1 cellular context compared by ENCODE assay signal in genomic region chrX:110211340-110211739, GRCh38.
TF ChIP-seq lines count a peak whose summit lies in the region.

No MANE protein-coding gene starts in this region.

TF ChIP-seq in A549, 52 proteins besides CTCF, POLR2A, EP300 and RAD21 (continued from another document):
- TF ChIP-seq HMGXB4 (CRISPR knock-in tag; IDR thresholded peaks at IDR 0.05; ENCODE audit: borderline replicate concordance) (no peak), EHF (CRISPR knock-in tag; IDR thresholded peaks at IDR 0.05) (no peak), ZC3H11A (IDR thresholded peaks at IDR 0.05) (no peak), MYC (IDR thresholded peaks at IDR 0.05; ENCODE audit: borderline replicate concordance, low read length) (no peak), KDM5A (IDR thresholded peaks at IDR 0.05) (no peak), FOXS1 (CRISPR knock-in tag; IDR thresholded peaks at IDR 0.05) (no peak), CBX2 (IDR thresholded peaks at IDR 0.05; ENCODE audit: borderline replicate concordance, low read depth) (no peak), HOXB5 (CRISPR knock-in tag; IDR thresholded peaks at IDR 0.05) (no peak)
